Comparison of ENCODE assay signal across 2 cellular contexts in the genomic region with DNA sequence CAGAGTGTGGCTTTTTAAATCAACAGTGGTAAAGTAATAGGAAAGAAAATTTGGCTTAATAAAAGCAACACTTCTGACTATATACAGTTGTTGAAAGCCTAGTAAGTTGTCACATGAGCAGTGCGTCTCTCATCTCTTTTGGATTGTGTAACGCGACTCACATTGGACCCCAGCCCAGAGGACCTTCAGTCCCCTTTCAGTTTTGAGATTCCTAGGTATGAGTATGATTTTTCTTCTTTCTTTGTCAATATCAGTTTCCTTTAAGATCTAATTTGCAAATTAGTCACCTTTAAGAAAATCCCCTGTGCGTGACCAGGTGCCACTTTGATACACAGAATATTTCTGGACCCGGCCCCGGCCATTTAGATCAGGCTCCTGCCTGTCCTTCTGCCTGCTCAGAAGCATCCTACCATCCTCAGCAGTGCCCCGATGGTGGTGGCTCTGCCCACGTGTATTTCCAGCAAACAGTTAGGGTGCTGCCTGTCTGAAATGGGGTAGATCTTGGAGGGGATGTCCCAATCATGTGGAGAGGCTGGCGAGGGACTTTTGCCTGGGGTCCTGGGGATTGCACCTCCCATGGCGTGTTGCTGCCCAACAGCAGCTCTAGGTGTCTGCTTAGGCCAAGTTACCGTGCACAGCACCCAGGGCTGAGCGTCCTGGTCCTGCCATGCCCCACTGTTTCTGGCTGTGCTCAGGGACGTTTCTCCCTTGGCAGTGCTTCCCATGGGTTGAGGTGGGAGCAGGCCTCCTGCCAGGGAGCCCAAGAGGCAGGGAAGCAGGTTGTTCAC.
TF ChIP-seq lines count a peak whose summit lies in the region.

No MANE protein-coding gene starts in this region.

TF ChIP-seq in HepG2, 621 proteins besides CTCF, POLR2A, EP300 and RAD21:
- no peak for TF ChIP-seq REL (CRISPR knock-in tag; conservative IDR thresholded peaks at IDR 0.05)
- no peak for TF ChIP-seq CREB1 (IDR thresholded peaks at IDR 0.05)
- no peak for TF ChIP-seq CREB1 (CRISPR knock-in tag; IDR thresholded peaks at IDR 0.05)
- no peak for TF ChIP-seq ZNF232 (CRISPR knock-in tag; IDR thresholded peaks at IDR 0.05; ENCODE audit: borderline replicate concordance)
- TF ChIP-seq, protein P1, sequence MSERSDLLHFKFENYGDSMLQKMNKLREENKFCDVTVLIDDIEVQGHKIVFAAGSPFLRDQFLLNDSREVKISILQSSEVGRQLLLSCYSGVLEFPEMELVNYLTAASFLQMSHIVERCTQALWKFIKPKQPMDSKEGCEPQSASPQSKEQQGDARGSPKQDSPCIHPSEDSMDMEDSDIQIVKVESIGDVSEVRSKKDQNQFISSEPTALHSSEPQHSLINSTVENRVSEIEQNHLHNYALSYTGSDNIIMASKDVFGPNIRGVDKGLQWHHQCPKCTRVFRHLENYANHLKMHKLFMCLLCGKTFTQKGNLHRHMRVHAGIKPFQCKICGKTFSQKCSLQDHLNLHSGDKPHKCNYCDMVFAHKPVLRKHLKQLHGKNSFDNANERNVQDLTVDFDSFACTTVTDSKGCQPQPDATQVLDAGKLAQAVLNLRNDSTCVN (CRISPR knock-in tag; IDR thresholded peaks at IDR 0.05; ENCODE audit: borderline replicate concordance), result no peak
- no peak for TF ChIP-seq HHEX (CRISPR knock-in tag; IDR thresholded peaks at IDR 0.05)

TF ChIP-seq in H1, 55 proteins besides CTCF, POLR2A, EP300 and RAD21:
- no peak for TF ChIP-seq GTF2F1 (IDR thresholded peaks at IDR 0.05; ENCODE audit: borderline replicate concordance, low read depth, low read length)
- TF ChIP-seq FOSL1 (IDR thresholded peaks at IDR 0.05; ENCODE audit: insufficient read depth, low read depth, low read length), result no peak
- TF ChIP-seq, protein P2, sequence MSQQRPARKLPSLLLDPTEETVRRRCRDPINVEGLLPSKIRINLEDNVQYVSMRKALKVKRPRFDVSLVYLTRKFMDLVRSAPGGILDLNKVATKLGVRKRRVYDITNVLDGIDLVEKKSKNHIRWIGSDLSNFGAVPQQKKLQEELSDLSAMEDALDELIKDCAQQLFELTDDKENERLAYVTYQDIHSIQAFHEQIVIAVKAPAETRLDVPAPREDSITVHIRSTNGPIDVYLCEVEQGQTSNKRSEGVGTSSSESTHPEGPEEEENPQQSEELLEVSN (IDR thresholded peaks at IDR 0.05), result no peak
- no peak for TF ChIP-seq TBP (IDR thresholded peaks at IDR 0.05; ENCODE audit: low read depth, low read length)
